Comparison of ENCODE assay signal across 8 cellular contexts in genomic region chr11:311008-311748, GRCh38. TPM values are rescaled to one million over a fixed set of nuclear protein-coding genes. Genes with fewer than 3 reads are reported as not detected.
DNase-seq lines count a peak whose midpoint lies in the region; ATAC-seq and TF ChIP-seq lines count a peak whose summit lies in the region.
"Not testable (repeated sequence)": the region's sequence is repeated elsewhere in the genome, so short reads cannot be mapped to it uniquely, and the experiment has no call there.

No MANE protein-coding gene starts in this region.

- H3K27ac ChIP-seq in esophagus squamous epithelium (peak overlapping the region; percentile 85 to 92 (median 88)), lower lobe of right lung (peak overlapping the region; percentile 77), rectal smooth muscle tissue (ENCODE audit: low read depth, low read length) (peak overlapping the region; percentile 49), vagina (peak overlapping the region; percentile 97)

- POLR2A ChIA-PET in T-cell (lab: Charles Lee), result interaction anchor here in 1 of 2 donors (0.6 kb wide), 1 partner anchor 9 kb away, joined by 4 read pairs; no protein-coding TSS in a partner anchor
- POLR2A ChIA-PET in activated naive CD8-positive, alpha-beta T cell treated with anti-CD3 and anti-CD28 coated beads, Interleukin-2, amount 10 ng/mL, durations not matched to agents 7 days and 5 days (lab: Charles Lee), result interaction anchor here (1.0 to 7.2 kb wide), 15 partner anchors 9 to 195 kb away, joined by 3 to 200 read pairs (median 11); partner anchors contain the start of genes BET1L, IFITM5, NLRP6 and PGGHG

- not testable (repeated sequence) for H3K27me3 ChIP-seq in esophagus squamous epithelium; lower lobe of right lung (ENCODE audit: low read depth); rectal smooth muscle tissue (ENCODE audit: control insufficient read depth, insufficient read depth, low read length); vagina

- H3K9me3 ChIP-seq in esophagus squamous epithelium, lower lobe of right lung, vagina: not testable (repeated sequence)

- H3K27ac Mint-ChIP-seq in T-cell, result peak overlapping the region; percentile 97 to 99
- peak overlapping the region; percentile 100 for H3K27ac Mint-ChIP-seq in activated naive CD8-positive, alpha-beta T cell treated with anti-CD3 and anti-CD28 coated beads, Interleukin-2, amount 10 ng/mL, durations not matched to agents 7 days and 5 days

- H3K4me3 Mint-ChIP-seq in T-cell, result peak overlapping the region; percentile 90 to 94 (median 91)
- H3K4me3 Mint-ChIP-seq in activated naive CD8-positive, alpha-beta T cell treated with anti-CD3 and anti-CD28 coated beads, Interleukin-2, amount 10 ng/mL, durations not matched to agents 7 days and 5 days, result peak overlapping the region; percentile 97

- H3K36me3 Mint-ChIP-seq in T-cell, result not testable (repeated sequence)
- peaks cover 42% of the 10 kb centered on the region for H3K36me3 Mint-ChIP-seq in activated naive CD8-positive, alpha-beta T cell treated with anti-CD3 and anti-CD28 coated beads, Interleukin-2, amount 10 ng/mL, durations not matched to agents 7 days and 5 days

- H3K4me3 ChIP-seq in esophagus squamous epithelium (peak overlapping the region; percentile 13 to 64 (median 34)), lower lobe of right lung (peak overlapping the region; percentile 42), rectal smooth muscle tissue (ENCODE audit: low read length) (peak overlapping the region; percentile 52), vagina (peak overlapping the region; percentile 37 to 46)

- H3K36me3 ChIP-seq in esophagus squamous epithelium; lower lobe of right lung; rectal smooth muscle tissue (ENCODE audit: control insufficient read depth, insufficient read depth, low read length); vagina: not testable (repeated sequence)

- DNase-seq in T-cell, result peak in 1 of 34 experiments; percentile 13
- DNase-seq in activated naive CD8-positive, alpha-beta T cell treated with anti-CD3 and anti-CD28 coated beads, Interleukin-2, amount 10 ng/mL, durations not matched to agents 7 days and 5 days; esophagus squamous epithelium (lab: John Stamatoyannopoulos, UW); lower lobe of right lung; vagina (ENCODE audit: extremely low spot score in 2 of 2): not testable (repeated sequence)

- not testable (repeated sequence) for TF ChIP-seq CTCF in esophagus squamous epithelium (IDR thresholded peaks at IDR 0.05); lower lobe of right lung (IDR thresholded peaks at IDR 0.05); vagina (IDR thresholded peaks at IDR 0.05)

- H3K4me1 Mint-ChIP-seq in T-cell, result peaks cover 39 to 58% (median 54%) of the 10 kb centered on the region in 3 donors
- peaks cover 23% of the 10 kb centered on the region for H3K4me1 Mint-ChIP-seq in activated naive CD8-positive, alpha-beta T cell treated with anti-CD3 and anti-CD28 coated beads, Interleukin-2, amount 10 ng/mL, durations not matched to agents 7 days and 5 days

- peak; percentile 48 for ATAC-seq in HG02970 (IDR thresholded peaks at IDR 0.05; ENCODE audit: low FRiP score, unreplicated experiment)
- ATAC-seq in T-cell (replicated peaks in 1 of 4), result peak; percentile 14 to 51 (median 36)
- peak; percentile 1 for ATAC-seq in activated naive CD8-positive, alpha-beta T cell treated with anti-CD3 and anti-CD28 coated beads, Interleukin-2, amount 10 ng/mL, durations not matched to agents 7 days and 5 days (ENCODE audit: low read depth)
- peak; percentile 71 to 80 for ATAC-seq in lower lobe of right lung

- not testable (repeated sequence) for H3K27me3 Mint-ChIP-seq in T-cell; activated naive CD8-positive, alpha-beta T cell treated with anti-CD3 and anti-CD28 coated beads, Interleukin-2, amount 10 ng/mL, durations not matched to agents 7 days and 5 days

- not testable (repeated sequence) for H3K9me3 Mint-ChIP-seq in T-cell; activated naive CD8-positive, alpha-beta T cell treated with anti-CD3 and anti-CD28 coated beads, Interleukin-2, amount 10 ng/mL, durations not matched to agents 7 days and 5 days

- CTCF ChIA-PET in T-cell (lab: Charles Lee), result interaction anchor here in 1 of 2 donors (0.6 to 2.0 kb wide), 2 partner anchors 15 to 60 kb away, joined by 4 to 6 read pairs; no protein-coding TSS in a partner anchor

- WGBS in esophagus squamous epithelium, 2 donors, result no CpG with 5 or more reads among the region's 71 CpGs

- intact Hi-C loops in esophagus squamous epithelium (cut with DNase I); lower lobe of right lung (cut with DNase I); vagina (cut with DNase I): not testable (repeated sequence)

- TF ChIP-seq POLR2A in GM15510 (IDR thresholded peaks at IDR 0.05; ENCODE audit: borderline replicate concordance, extremely low read depth, insufficient read length), result peak; percentile 3
- not testable (repeated sequence) for TF ChIP-seq POLR2A in esophagus squamous epithelium (IDR thresholded peaks at IDR 0.05); vagina (IDR thresholded peaks at IDR 0.05)

- H3K4me1 ChIP-seq in esophagus squamous epithelium (peaks cover 29 to 86% (median 47%) of the 10 kb centered on the region in 3 donors), lower lobe of right lung (peaks cover 59% of the 10 kb centered on the region), vagina (peaks cover 52% of the 10 kb centered on the region)
- not testable (repeated sequence) for H3K4me1 ChIP-seq in rectal smooth muscle tissue (ENCODE audit: control insufficient read depth, insufficient read depth, low read length)

- H3K9ac ChIP-seq in rectal smooth muscle tissue (ENCODE audit: low read length), result not testable (repeated sequence)

RNA-seq across cellular contexts. Expression of gene IFITM1, which starts 2.7 kb away (rescaled TPM):
- total RNA-seq in T-cell (100 to 1,000 TPM; 201 to 427 (median 243) TPM), esophagus squamous epithelium (100 to 1,000 TPM in 1 of 4 donors, 10 to 100 TPM in 3; 26.3 to 133 (median 60.0) TPM), lower lobe of right lung (128 TPM), vagina (379 TPM)
- total RNA-seq in activated naive CD8-positive, alpha-beta T cell treated with anti-CD3 and anti-CD28 coated beads, Interleukin-2, amount 10 ng/mL, durations not matched to agents 7 days and 5 days, result 1,000 to 10,000 TPM; 1,182 to 1,374 TPM

RNA-seq across cellular contexts. Expression of gene IFITM2, which starts 3.6 kb away (rescaled TPM):
- 100 to 1,000 TPM; 276 to 654 (median 359) TPM for total RNA-seq in T-cell
- total RNA-seq in activated naive CD8-positive, alpha-beta T cell treated with anti-CD3 and anti-CD28 coated beads, Interleukin-2, amount 10 ng/mL, durations not matched to agents 7 days and 5 days, result 1,000 to 10,000 TPM; 1,890 to 1,949 TPM
- 10 to 100 TPM; 14.4 to 67.5 (median 50.3) TPM for total RNA-seq in esophagus squamous epithelium
- 607 TPM for total RNA-seq in lower lobe of right lung
- 780 TPM for total RNA-seq in vagina

RNA-seq across cellular contexts. Expression of gene IFITM3, which starts 9.5 kb away (rescaled TPM):
- total RNA-seq in T-cell (10 to 100 TPM in 4 of 5 donors, 1 to 10 TPM in 1; 2.1 to 35.5 (median 17.6) TPM), esophagus squamous epithelium (100 to 1,000 TPM in 2 of 4 donors, 10 to 100 TPM in 2; 45.3 to 159 (median 113) TPM), lower lobe of right lung (767 TPM), vagina (908 TPM)
- 100 to 1,000 TPM; 258 to 267 TPM for total RNA-seq in activated naive CD8-positive, alpha-beta T cell treated with anti-CD3 and anti-CD28 coated beads, Interleukin-2, amount 10 ng/mL, durations not matched to agents 7 days and 5 days

RNA-seq across cellular contexts. Expression of gene IFITM5, which starts 11.9 kb away (rescaled TPM):
- total RNA-seq in T-cell (not detected), esophagus squamous epithelium (not detected), lower lobe of right lung (not detected), vagina (not detected)
- total RNA-seq in activated naive CD8-positive, alpha-beta T cell treated with anti-CD3 and anti-CD28 coated beads, Interleukin-2, amount 10 ng/mL, durations not matched to agents 7 days and 5 days, result not detected

RNA-seq across cellular contexts. Expression of gene PGGHG, which starts 22.3 kb away (rescaled TPM):
- total RNA-seq in T-cell (100 to 1,000 TPM; 252 to 818 (median 459) TPM), esophagus squamous epithelium (10 to 100 TPM in 1 of 4 donors, 1 to 10 TPM in 3; 5.3 to 15.3 (median 5.9) TPM), lower lobe of right lung (163 TPM), vagina (46.7 TPM)
- 100 to 1,000 TPM; 641 to 664 TPM for total RNA-seq in activated naive CD8-positive, alpha-beta T cell treated with anti-CD3 and anti-CD28 coated beads, Interleukin-2, amount 10 ng/mL, durations not matched to agents 7 days and 5 days

Comparison
In these comparisons a context has a peak if more than half of its experiments do, and no peak if none do; other contexts are left out.
1. ATAC-seq: peak in every context shown above with its lines; median percentile 76 in lower lobe of right lung; 48 in HG02970; 36 in T-cell; 1 in activated naive CD8-positive, alpha-beta T cell treated with anti-CD3 and anti-CD28 coated beads, Interleukin-2, amount 10 ng/mL, durations not matched to agents 7 days and 5 days.